2 cellular contexts compared by ENCODE assay signal in genomic region chr2:140667203-140667602, GRCh38.
TF ChIP-seq lines count a peak whose summit lies in the region.

No MANE protein-coding gene starts in this region.

TF ChIP-seq in GM23338, 12 proteins besides CTCF, POLR2A, EP300 and RAD21 (continued from another document):
- no peak for TF ChIP-seq ZNF462 (CRISPR knock-in tag; IDR thresholded peaks at IDR 0.05)
- no peak for TF ChIP-seq ETS1 (IDR thresholded peaks at IDR 0.05)

TF ChIP-seq in H1, 55 proteins besides CTCF, POLR2A, EP300 and RAD21 (continued from another document):
- no peak for TF ChIP-seq CHD7 (IDR thresholded peaks at IDR 0.05; ENCODE audit: insufficient replicate concordance, low read length)
- no peak for TF ChIP-seq NRF1 (IDR thresholded peaks at IDR 0.05; ENCODE audit: low read depth, low read length)
- no peak for TF ChIP-seq ATF3 (IDR thresholded peaks at IDR 0.05; ENCODE audit: insufficient read depth, low read depth, low read length)
- TF ChIP-seq ASH2L (IDR thresholded peaks at IDR 0.05; ENCODE audit: low read length): no peak
- TF ChIP-seq RNF2 (IDR thresholded peaks at IDR 0.05; ENCODE audit: borderline replicate concordance, low read depth, low read length, missing control alignments, poor library complexity, severe bottlenecking): no peak
